In genomic region chr19:54390942-54391577, GRCh38 we compare ENCODE assay signal across 8 cellular contexts. TPM values are rescaled to one million over a fixed set of nuclear protein-coding genes. Genes with fewer than 3 reads are reported as not detected.
DNase-seq lines count a peak whose midpoint lies in the region; ATAC-seq, FAIRE-seq and TF ChIP-seq lines count a peak whose summit lies in the region.

No MANE protein-coding gene starts in this region.

- TF ChIP-seq CTCF in astrocyte (IDR thresholded peaks at IDR 0.05; ENCODE audit: insufficient read depth, low read depth, low read length), result peak; percentile 67
- no peak for TF ChIP-seq CTCF in omental fat pad (IDR thresholded peaks at IDR 0.05)

- H3K9me3 Mint-ChIP-seq in T-helper 1 cell treated with Interleukin-12 subunit alpha and Interleukin-12 subunit beta and Interleukin-4 antibody, amounts not matched to agents 30 μg/mL and 1 μg/mL, for 36 hours, result no peaks in the 10 kb centered on the region
- no peaks in the 10 kb centered on the region for H3K9me3 Mint-ChIP-seq in astrocyte (ENCODE audit: unreplicated experiment)

- peaks cover 31% of the 10 kb centered on the region for H3K4me1 Mint-ChIP-seq in T-helper 1 cell treated with Interleukin-12 subunit alpha and Interleukin-12 subunit beta and Interleukin-4 antibody, amounts not matched to agents 30 μg/mL and 1 μg/mL, for 36 hours (ENCODE audit: low read depth)
- peaks cover 3% of the 10 kb centered on the region for H3K4me1 Mint-ChIP-seq in astrocyte (ENCODE audit: low read depth, unreplicated experiment)

- H3K9ac ChIP-seq in astrocyte (ENCODE audit: low read length), result no peak overlapping the region

- no peak overlapping the region for H3K4me3 ChIP-seq in astrocyte (ENCODE audit: insufficient read depth, low read depth, low read length)

- no peaks in the 10 kb centered on the region for H4K20me1 ChIP-seq in astrocyte (ENCODE audit: insufficient read depth, low read length)

- H3K4me1 ChIP-seq in astrocyte (ENCODE audit: insufficient read depth, low read length), result no peaks in the 10 kb centered on the region

- H3K27me3 ChIP-seq in astrocyte (ENCODE audit: insufficient read depth, low read length), result peaks cover 4% of the 10 kb centered on the region

- no peak for FAIRE-seq in astrocyte (lab: Jason Lieb, UNC)

- peaks cover 21% of the 10 kb centered on the region for H3K27me3 Mint-ChIP-seq in T-helper 1 cell treated with Interleukin-12 subunit alpha and Interleukin-12 subunit beta and Interleukin-4 antibody, amounts not matched to agents 30 μg/mL and 1 μg/mL, for 36 hours (ENCODE audit: low read depth)
- H3K27me3 Mint-ChIP-seq in astrocyte (ENCODE audit: low read depth, unreplicated experiment), result peaks cover 23% of the 10 kb centered on the region

- no peak overlapping the region for H3K27ac ChIP-seq in astrocyte (ENCODE audit: low read depth, low read length)

- no peak for ATAC-seq in omental fat pad (ENCODE audit: low FRiP score)
- no peak for ATAC-seq in GM18870 (IDR thresholded peaks at IDR 0.05; ENCODE audit: unreplicated experiment)

- H2AFZ ChIP-seq in astrocyte (ENCODE audit: low read depth, low read length), result no peak overlapping the region

- no peaks in the 10 kb centered on the region for H3K36me3 Mint-ChIP-seq in T-helper 1 cell treated with Interleukin-12 subunit alpha and Interleukin-12 subunit beta and Interleukin-4 antibody, amounts not matched to agents 30 μg/mL and 1 μg/mL, for 36 hours (ENCODE audit: low read depth)
- H3K36me3 Mint-ChIP-seq in astrocyte (ENCODE audit: low read depth, unreplicated experiment), result no peaks in the 10 kb centered on the region

- H3K36me3 ChIP-seq in astrocyte (ENCODE audit: insufficient read depth, low read length), result no peaks in the 10 kb centered on the region

- H3K4me2 ChIP-seq in astrocyte (ENCODE audit: low read length), result no peak overlapping the region

- no peaks in the 10 kb centered on the region for H3K9me3 ChIP-seq in astrocyte (ENCODE audit: insufficient read depth, low read depth, low read length)

- DNase-seq in ELR (ENCODE audit: low read depth) (peak; percentile 63), LoVo (ENCODE audit: low spot score) (peak; percentile 39), astrocyte (ENCODE audit: low read depth) (peak; percentile 31), iPS-NIHi11 (ENCODE audit: low spot score) (peak; percentile 53), omental fat pad (ENCODE audit: low spot score) (no peak)
- DNase-seq in stimulated activated CD4-positive, alpha-beta T cell treated with anti-CD3 and anti-CD28 coated beads, Interleukin-1b, Interleukin-23, amount 100 ng/mL, for 1 hour (ENCODE audit: low read depth in 2 of 2), result peak; percentile 37 to 44

- no peaks in the 10 kb centered on the region for H3K79me2 ChIP-seq in astrocyte (ENCODE audit: insufficient read depth, low read length)

- peak overlapping the region; percentile 54 for H3K27ac Mint-ChIP-seq in T-helper 1 cell treated with Interleukin-12 subunit alpha and Interleukin-12 subunit beta and Interleukin-4 antibody, amounts not matched to agents 30 μg/mL and 1 μg/mL, for 36 hours
- H3K27ac Mint-ChIP-seq in astrocyte (ENCODE audit: unreplicated experiment), result no peak overlapping the region

- H3K4me3 Mint-ChIP-seq in T-helper 1 cell treated with Interleukin-12 subunit alpha and Interleukin-12 subunit beta and Interleukin-4 antibody, amounts not matched to agents 30 μg/mL and 1 μg/mL, for 36 hours, result peak overlapping the region; percentile 52
- H3K4me3 Mint-ChIP-seq in astrocyte (ENCODE audit: unreplicated experiment), result no peak overlapping the region

RNA-seq across cellular contexts. Expression of gene TTYH1, which starts 24.2 kb away (rescaled TPM):
- total RNA-seq in astrocyte, result 8.4 and 12.6 TPM in 2 replicates
- total RNA-seq in omental fat pad, result under 1 TPM in 2 of 4 donors, not detected in 2; 0.28 to 0.84 TPM

RNA-seq across cellular contexts. Expression of gene LAIR1, which starts 26.3 kb away (rescaled TPM):
- total RNA-seq in astrocyte (not detected in 2 replicates), omental fat pad (10 to 100 TPM; 24.3 to 82.5 (median 37.0) TPM)

RNA-seq across cellular contexts. Expression of gene LILRA4, which starts 52.1 kb away (rescaled TPM):
- not detected in 2 replicates for total RNA-seq in astrocyte
- under 1 TPM in 1 of 4 donors, not detected in 3; 0.56 TPM for total RNA-seq in omental fat pad

RNA-seq across cellular contexts. Expression of gene LENG8, which starts 57.9 kb away (rescaled TPM):
- total RNA-seq in astrocyte (193 and 201 TPM in 2 replicates), omental fat pad (100 to 1,000 TPM in 2 of 4 donors, 10 to 100 TPM in 2; 79.5 to 160 (median 112) TPM)

Comparison
In these comparisons a context has a peak if more than half of its experiments do, and no peak if none do; other contexts are left out.
1. RNA of gene LAIR1, which starts 26.3 kb away (total RNA-seq): 24.3 to 82.5 TPM in omental fat pad; not detected in astrocyte; every median in the first group is over 10 times any median in the second.